In the genomic region with DNA sequence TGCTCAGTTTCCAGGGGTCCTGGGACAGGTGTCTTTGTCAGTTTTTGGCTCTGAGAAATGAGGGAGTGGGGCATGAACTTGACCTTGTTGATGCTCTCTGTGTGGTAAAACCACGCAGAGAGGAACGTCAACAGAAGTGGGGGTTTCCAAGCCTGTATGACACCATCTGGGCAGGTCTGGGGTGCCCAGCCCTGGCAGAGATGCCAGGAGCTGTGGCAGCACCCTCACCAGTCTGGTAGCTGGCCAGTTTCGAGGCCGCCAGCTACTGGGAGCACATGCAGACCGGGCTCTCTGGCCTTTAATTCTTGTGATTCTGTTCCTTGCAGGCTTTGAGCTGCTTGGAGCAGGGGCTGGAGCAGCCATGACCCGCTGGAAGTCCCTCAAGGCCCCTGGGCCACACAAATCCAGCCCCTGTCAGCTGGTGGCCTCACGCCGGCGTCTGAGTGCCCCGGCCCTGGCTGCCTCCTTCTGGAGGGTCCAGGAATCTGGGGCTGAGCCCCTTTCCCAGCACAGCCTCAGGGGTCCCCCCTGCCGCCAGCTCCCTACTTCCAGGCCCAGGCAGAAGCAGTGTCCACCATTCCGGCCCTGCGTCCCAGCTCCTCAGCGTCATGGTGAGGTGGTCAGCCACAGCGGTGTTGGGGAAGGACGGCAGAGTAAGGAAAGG, we compare ENCODE assay signal across 15 cellular contexts. TPM values are rescaled to one million over a fixed set of nuclear protein-coding genes. Genes with fewer than 3 reads are reported as not detected.
DNase-seq lines count a peak whose midpoint lies in the region; ATAC-seq and TF ChIP-seq lines count a peak whose summit lies in the region.
"Not testable (repeated sequence)": the region's sequence is repeated elsewhere in the genome, so short reads cannot be mapped to it uniquely, and the experiment has no call there.
"Had no signal": no experiment of that assay in that cellular context is flagged by ENCODE, and none has a peak within 500 bp of the region (broad histone marks: within the 10 kb centered on the region; RNA-seq: fewer than 3 reads in every experiment).

No MANE protein-coding gene starts in this region.

- not testable (repeated sequence) for H3K4me3 Mint-ChIP-seq in WTC11

- POLR2A ChIA-PET in Panc1 (lab: Charles Lee); WTC11 (lab: Charles Lee): not testable (repeated sequence)

- not testable (repeated sequence) for H3K27ac ChIP-seq in Panc1 (ENCODE audit: low read length); left lung

- H3K27me3 ChIP-seq in Panc1 (ENCODE audit: control insufficient read depth, insufficient read depth, low read length); left lung: not testable (repeated sequence)

- BruUV-seq in Panc1 (replicated peaks; lab: Mats Ljungman, UMichigan) = not testable (repeated sequence)

- DNase-seq in M059J (ENCODE audit: low read depth) = peak; percentile 15
- not testable (repeated sequence) for DNase-seq in Panc1 (ENCODE audit: low read depth, low spot score); WTC11 (ENCODE audit: low spot score)
- DNase-seq in Right ventricle myocardium superior = peak; percentile 10
- DNase-seq in left lung = peak; percentile 27 to 57
- DNase-seq in posterior vena cava (ENCODE audit: low spot score) = peak; percentile 69

- ATAC-seq in Panc1 = 0 out of 2 replicates have a peak, but pooled peaks have one; percentile 17
- 0 out of 2 replicates have a peak, but pooled peaks have one; percentile 26 for ATAC-seq in WTC11
- ATAC-seq in Right ventricle myocardium superior (ENCODE audit: poor library complexity); left lung: not testable (repeated sequence)

- peaks cover 31% of the 10 kb centered on the region for H3K9me3 Mint-ChIP-seq in WTC11

- not testable (repeated sequence) for H3K4me3 ChIP-seq in Panc1 (ENCODE audit: low read depth in 2 of 2, low read length in 2 of 2); left lung

- not testable (repeated sequence) for H3K4me1 ChIP-seq in Panc1 (ENCODE audit: control insufficient read depth, insufficient read depth, low read length); left lung

- H3K27ac Mint-ChIP-seq in WTC11 = not testable (repeated sequence)

- not testable (repeated sequence) for H3K9me3 ChIP-seq in Panc1 (ENCODE audit: control insufficient read depth, insufficient read depth, low read depth, low read length); left lung

- CTCF ChIA-PET in Panc1 (lab: Charles Lee); WTC11 (lab: Charles Lee): not testable (repeated sequence)

- not testable (repeated sequence) for H3K36me3 ChIP-seq in Panc1 (ENCODE audit: control insufficient read depth, insufficient read depth, low read length); left lung

- H3K27me3 Mint-ChIP-seq in WTC11 (ENCODE audit: low read depth) = not testable (repeated sequence)

- H3K4me1 Mint-ChIP-seq in WTC11 = not testable (repeated sequence)

- TF ChIP-seq CTCF in Panc1 (IDR thresholded peaks at IDR 0.05); WTC11 (IDR thresholded peaks at IDR 0.05); left lung (IDR thresholded peaks at IDR 0.05): not testable (repeated sequence)

- H3K36me3 Mint-ChIP-seq in WTC11 = peaks cover 35% of the 10 kb centered on the region

- in situ Hi-C loops in Panc1 (cut with HindIII; ENCODE audit: low pct_unique_long_range_greater_than_20kb, low sequenced_read_pairs) = not testable (repeated sequence)

- intact Hi-C loops in Panc1 (cut with micrococcal nuclease; ENCODE audit: unreplicated experiment); Right ventricle myocardium superior (cut with DNase I); left lung (cut with DNase I); posterior vena cava (cut with DNase I): not testable (repeated sequence)

RNA-seq across cellular contexts. Expression of a gene that starts 7.4 kb away (rescaled TPM):
- not detected in 2 replicates for total RNA-seq in M059J (2014; rRNA removed; shearing (Covaris generic))
- not detected for total RNA-seq in Panc1 (2021; ENCODE audit: unreplicated experiment)
- polyA plus RNA-seq in Panc1 (2012; ENCODE audit: insufficient read length) = 0.10 TPM
- not detected in 3 replicates for total RNA-seq in WTC11 (2021)
- total RNA-seq in Right ventricle myocardium superior = not detected
- total RNA-seq in left lung = not detected
- total RNA-seq in posterior vena cava = not detected
- total RNA-seq: A172; A673; CD4-positive, alpha-beta T cell; CD8-positive, alpha-beta memory T cell; GM12878; GM23248; H1; H7 had no signal
- polyA plus RNA-seq: BJ; CD8-positive, alpha-beta memory T cell; GM12878; GM23248; H1 had no signal
